In genomic region chr6:142926177-142926493, GRCh38 we compare ENCODE assay signal across 8 cellular contexts. TPM values are rescaled to one million over a fixed set of nuclear protein-coding genes. Genes with fewer than 3 reads are reported as not detected.
DNase-seq lines count a peak whose midpoint lies in the region; ATAC-seq and TF ChIP-seq lines count a peak whose summit lies in the region.

No MANE protein-coding gene starts in this region.

- H3K27ac ChIP-seq in adrenal gland (peak overlapping the region; percentile 82 to 97 (median 94)), substantia nigra (ENCODE audit: low read depth, low read length, poor library complexity, severe bottlenecking) (peak overlapping the region; percentile 95)

- peak overlapping the region in 1 of 4 donors; percentile 82 for H3K4me3 ChIP-seq in adrenal gland

- intact Hi-C loops in adrenal gland (cut with DNase I) (no loop called here), left colon (cut with DNase I, micrococcal nuclease) (no loop called here)

- TF ChIP-seq CTCF in adrenal gland (IDR thresholded peaks at IDR 0.05) = no peak

- H3K27me3 ChIP-seq in adrenal gland = no peaks in the 10 kb centered on the region

- DNase-seq in T-helper 2 cell treated with Interferon-gamma antibody and Interleukin-4, amounts not matched to agents 5 μg/mL and 100 μg/mL, for 36 hours (ENCODE audit: low spot score) = no peak
- DNase-seq in T-helper 2 cell (no peak), adrenal gland (no peak), kidney glomerular epithelial cell (lab: John Stamatoyannopoulos, UW) (peak; percentile 8), substantia nigra (lab: John Stamatoyannopoulos, UW) (no peak), left colon (no peak)

- no peaks in the 10 kb centered on the region for H3K9me3 ChIP-seq in adrenal gland (replicated peaks in 1 of 3)

- WGBS in adrenal gland, 4 donors = 48 to 65% (median 55%) methylated on average over 2 of the region's 2 CpGs

- peaks cover 36% of the 10 kb centered on the region for H3K4me1 Mint-ChIP-seq in T-helper 2 cell treated with Interferon-gamma antibody and Interleukin-4, amounts not matched to agents 5 μg/mL and 100 μg/mL, for 36 hours (ENCODE audit: low read depth)

- no peak for TF ChIP-seq POLR2A in adrenal gland (IDR thresholded peaks at IDR 0.05)

- no peaks in the 10 kb centered on the region for H3K9me3 Mint-ChIP-seq in T-helper 2 cell treated with Interferon-gamma antibody and Interleukin-4, amounts not matched to agents 5 μg/mL and 100 μg/mL, for 36 hours

- peaks cover 7 to 35% of the 10 kb centered on the region in 2 donors for H3K4me1 ChIP-seq in adrenal gland (replicated peaks in 1 of 2)

- no peaks in the 10 kb centered on the region for H3K27me3 Mint-ChIP-seq in T-helper 2 cell treated with Interferon-gamma antibody and Interleukin-4, amounts not matched to agents 5 μg/mL and 100 μg/mL, for 36 hours (ENCODE audit: low read depth)

- H3K4me3 Mint-ChIP-seq in T-helper 2 cell treated with Interferon-gamma antibody and Interleukin-4, amounts not matched to agents 5 μg/mL and 100 μg/mL, for 36 hours = peak overlapping the region; percentile 86

- ATAC-seq in GM19467 (IDR thresholded peaks at IDR 0.05; ENCODE audit: unreplicated experiment) = no peak
- no peak for ATAC-seq in left colon
- no peak for ATAC-seq in GM21423 (IDR thresholded peaks at IDR 0.05; ENCODE audit: unreplicated experiment)

- H3K36me3 ChIP-seq in adrenal gland (replicated peaks in 1 of 2) = no peaks in the 10 kb centered on the region

- peak overlapping the region; percentile 97 for H3K27ac Mint-ChIP-seq in T-helper 2 cell treated with Interferon-gamma antibody and Interleukin-4, amounts not matched to agents 5 μg/mL and 100 μg/mL, for 36 hours

- peaks cover 10% of the 10 kb centered on the region for H3K36me3 Mint-ChIP-seq in T-helper 2 cell treated with Interferon-gamma antibody and Interleukin-4, amounts not matched to agents 5 μg/mL and 100 μg/mL, for 36 hours (ENCODE audit: low read depth)

RNA-seq across cellular contexts. Expression of gene HIVEP2, which starts 18.8 kb away (rescaled TPM):
- 10 to 100 TPM; 10.7 to 27.6 (median 20.4) TPM for total RNA-seq in adrenal gland
- polyA plus RNA-seq in adrenal gland = 1 to 10 TPM; 5.4 to 9.0 (median 8.4) TPM
- total RNA-seq in left colon = 10 to 100 TPM in 1 of 2 donors, 1 to 10 TPM in 1; 9.2 to 10.1 TPM
